Comparison of ENCODE assay signal across 8 cellular contexts in the genomic region with DNA sequence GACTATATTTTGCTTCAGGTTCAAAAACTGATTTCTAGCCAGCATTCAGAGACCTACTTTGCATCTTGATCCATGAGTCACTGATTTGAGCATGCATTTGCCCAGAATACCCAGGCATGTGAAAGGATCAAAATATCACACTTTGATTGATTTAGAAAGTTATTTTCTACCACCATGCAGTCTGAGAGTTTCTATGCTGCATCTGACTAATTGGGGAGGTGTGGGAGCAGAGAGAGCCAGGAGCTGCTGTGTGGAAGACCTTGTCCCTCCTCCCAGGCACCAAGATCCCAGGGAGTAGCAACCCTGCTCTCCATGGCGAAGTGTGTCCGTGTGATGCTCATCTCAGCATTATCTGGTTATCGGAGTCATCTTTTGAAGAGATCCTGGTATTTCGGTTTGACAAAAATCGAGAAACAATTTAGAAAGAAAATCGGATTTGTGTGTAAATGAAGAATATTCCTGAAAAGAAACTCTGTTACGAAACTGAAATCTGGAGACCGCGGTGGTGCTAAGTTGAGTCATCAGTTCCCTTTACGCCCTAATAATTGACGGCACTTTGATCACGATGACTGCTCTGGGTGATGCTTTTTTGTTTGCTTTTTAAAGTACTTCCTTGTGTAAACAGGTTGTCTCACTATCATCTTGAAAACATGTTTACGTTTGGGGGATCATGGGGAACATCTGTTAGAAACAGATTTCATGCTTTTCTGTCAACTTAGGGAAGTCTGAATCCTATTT.
A peak's percentile ranks its signal among the peaks of the same experiment; 100 is the strongest.
DNase-seq lines count a peak whose midpoint lies in the region; ATAC-seq and TF ChIP-seq lines count a peak whose summit lies in the region.

No MANE protein-coding gene starts in this region.

- ATAC-seq in GM19395 (IDR thresholded peaks at IDR 0.05; ENCODE audit: unreplicated experiment), result peak; percentile 92
- peak; percentile 87 for ATAC-seq in HG03354 (IDR thresholded peaks at IDR 0.05; ENCODE audit: poor library complexity, severe bottlenecking, unreplicated experiment)
- peak; percentile 70 for ATAC-seq in stimulated activated naive CD8-positive, alpha-beta T cell treated with anti-CD3 and anti-CD28 coated beads, Interleukin-15, amount 100 ng/mL, for 72 hours

- no peaks in the 10 kb centered on the region for H3K9me3 Mint-ChIP-seq in Calu3 (ENCODE audit: low read depth, unreplicated experiment)
- peaks cover 10% of the 10 kb centered on the region for H3K9me3 Mint-ChIP-seq in activated naive CD4-positive, alpha-beta T cell treated with anti-CD3 and anti-CD28 coated beads, Interleukin-2, amount 10 ng/mL, durations not matched to agents 7 days and 5 days
- H3K9me3 Mint-ChIP-seq in stimulated activated naive CD8-positive, alpha-beta T cell treated with anti-CD3 and anti-CD28 coated beads, Interleukin-15, amount 100 ng/mL, for 72 hours, result peaks cover 0 to 5% of the 10 kb centered on the region in 2 donors

- no peaks in the 10 kb centered on the region for H3K36me3 ChIP-seq in A673 (ENCODE audit: insufficient read depth, low read length, poor library complexity, severe bottlenecking)

- peak overlapping the region; percentile 21 for H3K4me3 Mint-ChIP-seq in Calu3 (ENCODE audit: low read depth, unreplicated experiment)
- H3K4me3 Mint-ChIP-seq in activated naive CD4-positive, alpha-beta T cell treated with anti-CD3 and anti-CD28 coated beads, Interleukin-2, amount 10 ng/mL, durations not matched to agents 7 days and 5 days, result peak overlapping the region; percentile 14
- peak overlapping the region; percentile 70 to 83 for H3K4me3 Mint-ChIP-seq in stimulated activated naive CD8-positive, alpha-beta T cell treated with anti-CD3 and anti-CD28 coated beads, Interleukin-15, amount 100 ng/mL, for 72 hours

- TF ChIP-seq CTCF in Calu3 (IDR thresholded peaks at IDR 0.05; ENCODE audit: unreplicated experiment), result no peak
- TF ChIP-seq CTCF in A673 (conservative IDR thresholded peaks at IDR 0.05; ENCODE audit: low read depth, low read length), result no peak

- no peaks in the 10 kb centered on the region for H3K27me3 ChIP-seq in A673 (replicated peaks; ENCODE audit: insufficient read depth, low read depth, low read length, poor library complexity)

- peaks cover 6% of the 10 kb centered on the region for H3K36me3 Mint-ChIP-seq in Calu3 (ENCODE audit: insufficient read depth, unreplicated experiment)
- H3K36me3 Mint-ChIP-seq in activated naive CD4-positive, alpha-beta T cell treated with anti-CD3 and anti-CD28 coated beads, Interleukin-2, amount 10 ng/mL, durations not matched to agents 7 days and 5 days, result peaks cover 45% of the 10 kb centered on the region

- BruUV-seq in Calu3 (replicated peaks; lab: Mats Ljungman, UMichigan) (no TSS peak), A673 (replicated peaks; lab: Mats Ljungman, UMichigan) (no TSS peak)

- no peaks in the 10 kb centered on the region for H3K9me3 ChIP-seq in A673 (ENCODE audit: low read depth, low read length, poor library complexity, severe bottlenecking)

- no peak overlapping the region for H3K4me3 ChIP-seq in A673 (ENCODE audit: low read depth, low read length, poor library complexity, severe bottlenecking)

- CTCF ChIA-PET in Calu3 (lab: Charles Lee), result no interaction called here
- CTCF ChIA-PET in activated naive CD4-positive, alpha-beta T cell treated with anti-CD3 and anti-CD28 coated beads, Interleukin-2, amount 10 ng/mL, durations not matched to agents 7 days and 5 days (lab: Charles Lee), result no interaction called here
- CTCF ChIA-PET in A673 (lab: Charles Lee), result no interaction called here

- H3K27ac ChIP-seq in A673 (ENCODE audit: low read depth, low read length, poor library complexity, severe bottlenecking), result no peak overlapping the region
- no peak overlapping the region for H3K27ac ChIP-seq in substantia nigra (ENCODE audit: low read depth, low read length, poor library complexity, severe bottlenecking)

- DNase-seq in Calu3 (no peak), A673 (ENCODE audit: low spot score) (no peak), substantia nigra (lab: John Stamatoyannopoulos, UW) (no peak), UCSD-AML1 (lab: John Stamatoyannopoulos, UW; ENCODE audit: unreplicated experiment) (no peak)
- peak; percentile 40 for DNase-seq in activated naive CD4-positive, alpha-beta T cell treated with anti-CD3 and anti-CD28 coated beads, Interleukin-2, amount 10 ng/mL, durations not matched to agents 7 days and 5 days
- DNase-seq in stimulated activated naive CD8-positive, alpha-beta T cell treated with anti-CD3 and anti-CD28 coated beads, Interleukin-15, amount 100 ng/mL, for 72 hours, result peak in 1 of 2 donors; percentile 43

- H3K27me3 Mint-ChIP-seq in Calu3 (ENCODE audit: unreplicated experiment), result no peaks in the 10 kb centered on the region
- no peaks in the 10 kb centered on the region for H3K27me3 Mint-ChIP-seq in activated naive CD4-positive, alpha-beta T cell treated with anti-CD3 and anti-CD28 coated beads, Interleukin-2, amount 10 ng/mL, durations not matched to agents 7 days and 5 days
- no peaks in the 10 kb centered on the region for H3K27me3 Mint-ChIP-seq in stimulated activated naive CD8-positive, alpha-beta T cell treated with anti-CD3 and anti-CD28 coated beads, Interleukin-15, amount 100 ng/mL, for 72 hours

- H3K4me1 Mint-ChIP-seq in Calu3 (ENCODE audit: low read depth, unreplicated experiment), result peaks cover 12% of the 10 kb centered on the region
- peaks cover 86% of the 10 kb centered on the region for H3K4me1 Mint-ChIP-seq in activated naive CD4-positive, alpha-beta T cell treated with anti-CD3 and anti-CD28 coated beads, Interleukin-2, amount 10 ng/mL, durations not matched to agents 7 days and 5 days
- H3K4me1 Mint-ChIP-seq in stimulated activated naive CD8-positive, alpha-beta T cell treated with anti-CD3 and anti-CD28 coated beads, Interleukin-15, amount 100 ng/mL, for 72 hours, result peaks cover 93% of the 10 kb centered on the region

- POLR2A ChIA-PET in A673 (lab: Charles Lee; ENCODE audit: low non-redundant PET), result no interaction called here

- H3K27ac Mint-ChIP-seq in Calu3 (ENCODE audit: unreplicated experiment), result peak overlapping the region; percentile 39
- H3K27ac Mint-ChIP-seq in activated naive CD4-positive, alpha-beta T cell treated with anti-CD3 and anti-CD28 coated beads, Interleukin-2, amount 10 ng/mL, durations not matched to agents 7 days and 5 days, result peak overlapping the region; percentile 81
- H3K27ac Mint-ChIP-seq in stimulated activated naive CD8-positive, alpha-beta T cell treated with anti-CD3 and anti-CD28 coated beads, Interleukin-15, amount 100 ng/mL, for 72 hours, result peak overlapping the region; percentile 37 to 47

- H3K4me1 ChIP-seq in A673 (ENCODE audit: insufficient read depth, low read length, poor library complexity, severe bottlenecking), result no peaks in the 10 kb centered on the region

- intact Hi-C loops in Calu3 (cut with micrococcal nuclease; ENCODE audit: unreplicated experiment) (no loop called here), A673 (cut with micrococcal nuclease; ENCODE audit: unreplicated experiment) (no loop called here)

Comparison
In these comparisons a context has a peak if more than half of its experiments do, and no peak if none do; other contexts are left out.
1. H3K4me3 Mint-ChIP-seq: peak in every context shown above with its lines; median percentile 76 in stimulated activated naive CD8-positive, alpha-beta T cell treated with anti-CD3 and anti-CD28 coated beads, Interleukin-15, amount 100 ng/mL, for 72 hours; 21 in Calu3; 14 in activated naive CD4-positive, alpha-beta T cell treated with anti-CD3 and anti-CD28 coated beads, Interleukin-2, amount 10 ng/mL, durations not matched to agents 7 days and 5 days.